ENCODE assay signal across 1 cellular context in the genomic region with DNA sequence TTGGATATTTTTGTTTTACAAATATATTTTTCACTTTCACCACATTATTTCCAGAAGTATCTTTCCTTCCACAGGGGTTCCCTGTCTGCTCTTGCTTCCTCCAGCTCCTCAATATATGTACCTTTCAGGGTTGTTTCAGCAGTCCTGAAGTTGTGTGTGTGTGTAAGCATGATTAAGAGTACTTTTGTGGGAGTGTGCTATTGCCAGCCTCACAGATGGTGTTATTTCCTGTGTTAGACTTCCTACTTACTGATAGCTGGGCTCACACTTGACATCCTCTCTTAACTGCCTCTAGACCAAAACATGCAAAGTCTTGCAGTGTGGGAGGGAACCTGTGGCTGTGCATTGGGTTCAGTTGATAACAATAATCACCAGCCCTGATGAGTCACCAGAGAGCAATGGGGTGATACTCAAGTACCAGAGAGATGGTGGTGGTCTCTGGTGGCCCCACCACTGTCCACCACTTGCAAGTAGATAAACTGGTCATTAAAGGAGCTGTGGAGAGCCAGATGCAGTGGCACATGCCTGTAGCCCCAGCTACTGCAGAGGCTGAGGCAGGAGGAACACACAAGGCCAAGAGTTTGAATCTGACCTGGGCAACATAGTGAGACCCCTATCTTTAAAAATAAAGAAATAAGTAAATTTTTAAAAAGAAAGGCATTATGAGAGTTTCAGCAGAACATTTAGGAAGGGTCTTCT.
A peak's percentile ranks its signal among the peaks of the same experiment; 100 is the strongest.
TF ChIP-seq lines count a peak whose summit lies in the region.

No MANE protein-coding gene starts in this region.

TF ChIP-seq in K562, 482 proteins besides CTCF, POLR2A, EP300 and RAD21 (continued from another document and continues in another):
- TF ChIP-seq, protein P1, sequence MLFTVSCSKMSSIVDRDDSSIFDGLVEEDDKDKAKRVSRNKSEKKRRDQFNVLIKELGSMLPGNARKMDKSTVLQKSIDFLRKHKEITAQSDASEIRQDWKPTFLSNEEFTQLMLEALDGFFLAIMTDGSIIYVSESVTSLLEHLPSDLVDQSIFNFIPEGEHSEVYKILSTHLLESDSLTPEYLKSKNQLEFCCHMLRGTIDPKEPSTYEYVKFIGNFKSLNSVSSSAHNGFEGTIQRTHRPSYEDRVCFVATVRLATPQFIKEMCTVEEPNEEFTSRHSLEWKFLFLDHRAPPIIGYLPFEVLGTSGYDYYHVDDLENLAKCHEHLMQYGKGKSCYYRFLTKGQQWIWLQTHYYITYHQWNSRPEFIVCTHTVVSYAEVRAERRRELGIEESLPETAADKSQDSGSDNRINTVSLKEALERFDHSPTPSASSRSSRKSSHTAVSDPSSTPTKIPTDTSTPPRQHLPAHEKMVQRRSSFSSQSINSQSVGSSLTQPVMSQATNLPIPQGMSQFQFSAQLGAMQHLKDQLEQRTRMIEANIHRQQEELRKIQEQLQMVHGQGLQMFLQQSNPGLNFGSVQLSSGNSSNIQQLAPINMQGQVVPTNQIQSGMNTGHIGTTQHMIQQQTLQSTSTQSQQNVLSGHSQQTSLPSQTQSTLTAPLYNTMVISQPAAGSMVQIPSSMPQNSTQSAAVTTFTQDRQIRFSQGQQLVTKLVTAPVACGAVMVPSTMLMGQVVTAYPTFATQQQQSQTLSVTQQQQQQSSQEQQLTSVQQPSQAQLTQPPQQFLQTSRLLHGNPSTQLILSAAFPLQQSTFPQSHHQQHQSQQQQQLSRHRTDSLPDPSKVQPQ (CRISPR knock-in tag; IDR thresholded peaks at IDR 0.05; ENCODE audit: borderline replicate concordance): no peak
- TF ChIP-seq SMAD1 (IDR thresholded peaks at IDR 0.05; ENCODE audit: low read depth, low read length, partially characterized antibody) (no peak), MYNN (IDR thresholded peaks at IDR 0.05) (peak; percentile 98), MYNN (CRISPR knock-in tag; IDR thresholded peaks at IDR 0.05) (no peak), ZNF699 (CRISPR knock-in tag; IDR thresholded peaks at IDR 0.05; ENCODE audit: insufficient replicate concordance) (no peak), ZNF217 (CRISPR knock-in tag; IDR thresholded peaks at IDR 0.05) (no peak), RBM34 (IDR thresholded peaks at IDR 0.05; ENCODE audit: borderline replicate concordance, insufficient read depth, low read length) (no peak), GTF2E2 (tag; IDR thresholded peaks at IDR 0.05) (no peak), ZNF354B (CRISPR knock-in tag; IDR thresholded peaks at IDR 0.05) (no peak), ZNF324 (CRISPR knock-in tag; IDR thresholded peaks at IDR 0.05) (no peak), ETV1 (tag; conservative IDR thresholded peaks at IDR 0.05; ENCODE audit: low read depth) (peak; percentile 98), ZNF507 (tag; conservative IDR thresholded peaks at IDR 0.05) (no peak), NELFE (IDR thresholded peaks at IDR 0.05; ENCODE audit: insufficient read depth, insufficient read length) (no peak), SRF (CRISPR knock-in tag; IDR thresholded peaks at IDR 0.05) (no peak), SRSF1 (IDR thresholded peaks at IDR 0.05; ENCODE audit: low read depth, low read length) (no peak), BRCA1 (IDR thresholded peaks at IDR 0.05) (no peak), BRCA1 (CRISPR knock-in tag; IDR thresholded peaks at IDR 0.05) (no peak), ZNF184 (CRISPR knock-in tag; IDR thresholded peaks at IDR 0.05) (no peak), ZNF134 (CRISPR knock-in tag; conservative IDR thresholded peaks at IDR 0.05) (peak; percentile 57), ZNF316 (IDR thresholded peaks at IDR 0.05) (no peak), CHD2 (IDR thresholded peaks at IDR 0.05; ENCODE audit: low read depth, low read length) (no peak), PHF8 (IDR thresholded peaks at IDR 0.05; ENCODE audit: borderline replicate concordance, low read length) (no peak), BHLHE40 (IDR thresholded peaks at IDR 0.05; ENCODE audit: low read length) (peak; percentile 51; the same call in 1 of the 2 replicates), LCOR (CRISPR knock-in tag; IDR thresholded peaks at IDR 0.05) (peak; percentile 68; the same call in 1 of the 2 replicates), SAFB (IDR thresholded peaks at IDR 0.05; ENCODE audit: borderline replicate concordance, low read depth, low read length) (no peak), SIN3A (IDR thresholded peaks at IDR 0.05; ENCODE audit: borderline replicate concordance in 2 of 2, control insufficient read depth in 1 of 2, low read depth in 2 of 2, low read length in 2 of 2) (no peak), HNRNPK (IDR thresholded peaks at IDR 0.05; ENCODE audit: low read depth, low read length, poor library complexity, severe bottlenecking) (no peak), HNRNPH1 (optimal IDR thresholded peaks at IDR 0.05; ENCODE audit: low read depth, low read length) (no peak), TRIM28 (IDR thresholded peaks at IDR 0.05) (no peak; the same call in 1 of the 2 replicates)
- TF ChIP-seq, protein P2, sequence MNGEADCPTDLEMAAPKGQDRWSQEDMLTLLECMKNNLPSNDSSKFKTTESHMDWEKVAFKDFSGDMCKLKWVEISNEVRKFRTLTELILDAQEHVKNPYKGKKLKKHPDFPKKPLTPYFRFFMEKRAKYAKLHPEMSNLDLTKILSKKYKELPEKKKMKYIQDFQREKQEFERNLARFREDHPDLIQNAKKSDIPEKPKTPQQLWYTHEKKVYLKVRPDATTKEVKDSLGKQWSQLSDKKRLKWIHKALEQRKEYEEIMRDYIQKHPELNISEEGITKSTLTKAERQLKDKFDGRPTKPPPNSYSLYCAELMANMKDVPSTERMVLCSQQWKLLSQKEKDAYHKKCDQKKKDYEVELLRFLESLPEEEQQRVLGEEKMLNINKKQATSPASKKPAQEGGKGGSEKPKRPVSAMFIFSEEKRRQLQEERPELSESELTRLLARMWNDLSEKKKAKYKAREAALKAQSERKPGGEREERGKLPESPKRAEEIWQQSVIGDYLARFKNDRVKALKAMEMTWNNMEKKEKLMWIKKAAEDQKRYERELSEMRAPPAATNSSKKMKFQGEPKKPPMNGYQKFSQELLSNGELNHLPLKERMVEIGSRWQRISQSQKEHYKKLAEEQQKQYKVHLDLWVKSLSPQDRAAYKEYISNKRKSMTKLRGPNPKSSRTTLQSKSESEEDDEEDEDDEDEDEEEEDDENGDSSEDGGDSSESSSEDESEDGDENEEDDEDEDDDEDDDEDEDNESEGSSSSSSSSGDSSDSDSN (IDR thresholded peaks at IDR 0.05; ENCODE audit: borderline replicate concordance in 1 of 2, low read depth in 2 of 2, low read length in 2 of 2): no peak
- TF ChIP-seq, protein P3, sequence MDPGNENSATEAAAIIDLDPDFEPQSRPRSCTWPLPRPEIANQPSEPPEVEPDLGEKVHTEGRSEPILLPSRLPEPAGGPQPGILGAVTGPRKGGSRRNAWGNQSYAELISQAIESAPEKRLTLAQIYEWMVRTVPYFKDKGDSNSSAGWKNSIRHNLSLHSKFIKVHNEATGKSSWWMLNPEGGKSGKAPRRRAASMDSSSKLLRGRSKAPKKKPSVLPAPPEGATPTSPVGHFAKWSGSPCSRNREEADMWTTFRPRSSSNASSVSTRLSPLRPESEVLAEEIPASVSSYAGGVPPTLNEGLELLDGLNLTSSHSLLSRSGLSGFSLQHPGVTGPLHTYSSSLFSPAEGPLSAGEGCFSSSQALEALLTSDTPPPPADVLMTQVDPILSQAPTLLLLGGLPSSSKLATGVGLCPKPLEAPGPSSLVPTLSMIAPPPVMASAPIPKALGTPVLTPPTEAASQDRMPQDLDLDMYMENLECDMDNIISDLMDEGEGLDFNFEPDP (CRISPR knock-in tag; IDR thresholded peaks at IDR 0.05): no peak
- TF ChIP-seq, protein P4, sequence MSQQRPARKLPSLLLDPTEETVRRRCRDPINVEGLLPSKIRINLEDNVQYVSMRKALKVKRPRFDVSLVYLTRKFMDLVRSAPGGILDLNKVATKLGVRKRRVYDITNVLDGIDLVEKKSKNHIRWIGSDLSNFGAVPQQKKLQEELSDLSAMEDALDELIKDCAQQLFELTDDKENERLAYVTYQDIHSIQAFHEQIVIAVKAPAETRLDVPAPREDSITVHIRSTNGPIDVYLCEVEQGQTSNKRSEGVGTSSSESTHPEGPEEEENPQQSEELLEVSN (IDR thresholded peaks at IDR 0.05; ENCODE audit: borderline replicate concordance in 1 of 2, extremely low read depth in 1 of 2, insufficient read depth in 1 of 2, insufficient read length in 1 of 2, low read depth in 1 of 2, low read length in 1 of 2, poor library complexity in 1 of 2, severe bottlenecking in 1 of 2): no peak
- TF ChIP-seq, protein P5, sequence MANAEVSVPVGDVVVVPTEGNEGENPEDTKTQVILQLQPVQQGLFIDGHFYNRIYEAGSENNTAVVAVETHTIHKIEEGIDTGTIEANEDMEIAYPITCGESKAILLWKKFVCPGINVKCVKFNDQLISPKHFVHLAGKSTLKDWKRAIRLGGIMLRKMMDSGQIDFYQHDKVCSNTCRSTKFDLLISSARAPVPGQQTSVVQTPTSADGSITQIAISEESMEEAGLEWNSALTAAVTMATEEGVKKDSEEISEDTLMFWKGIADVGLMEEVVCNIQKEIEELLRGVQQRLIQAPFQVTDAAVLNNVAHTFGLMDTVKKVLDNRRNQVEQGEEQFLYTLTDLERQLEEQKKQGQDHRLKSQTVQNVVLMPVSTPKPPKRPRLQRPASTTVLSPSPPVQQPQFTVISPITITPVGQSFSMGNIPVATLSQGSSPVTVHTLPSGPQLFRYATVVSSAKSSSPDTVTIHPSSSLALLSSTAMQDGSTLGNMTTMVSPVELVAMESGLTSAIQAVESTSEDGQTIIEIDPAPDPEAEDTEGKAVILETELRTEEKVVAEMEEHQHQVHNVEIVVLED (CRISPR knock-in tag; IDR thresholded peaks at IDR 0.05): no peak
- TF ChIP-seq, protein P6, sequence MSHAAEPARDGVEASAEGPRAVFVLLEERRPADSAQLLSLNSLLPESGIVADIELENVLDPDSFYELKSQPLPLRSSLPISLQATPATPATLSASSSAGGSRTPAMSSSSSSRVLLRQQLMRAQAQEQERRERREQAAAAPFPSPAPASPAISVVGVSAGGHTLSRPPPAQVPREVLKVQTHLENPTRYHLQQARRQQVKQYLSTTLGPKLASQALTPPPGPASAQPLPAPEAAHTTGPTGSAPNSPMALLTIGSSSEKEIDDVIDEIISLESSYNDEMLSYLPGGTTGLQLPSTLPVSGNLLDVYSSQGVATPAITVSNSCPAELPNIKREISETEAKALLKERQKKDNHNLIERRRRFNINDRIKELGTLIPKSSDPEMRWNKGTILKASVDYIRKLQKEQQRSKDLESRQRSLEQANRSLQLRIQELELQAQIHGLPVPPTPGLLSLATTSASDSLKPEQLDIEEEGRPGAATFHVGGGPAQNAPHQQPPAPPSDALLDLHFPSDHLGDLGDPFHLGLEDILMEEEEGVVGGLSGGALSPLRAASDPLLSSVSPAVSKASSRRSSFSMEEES (CRISPR knock-in tag; IDR thresholded peaks at IDR 0.05): no peak
- TF ChIP-seq, protein P7, sequence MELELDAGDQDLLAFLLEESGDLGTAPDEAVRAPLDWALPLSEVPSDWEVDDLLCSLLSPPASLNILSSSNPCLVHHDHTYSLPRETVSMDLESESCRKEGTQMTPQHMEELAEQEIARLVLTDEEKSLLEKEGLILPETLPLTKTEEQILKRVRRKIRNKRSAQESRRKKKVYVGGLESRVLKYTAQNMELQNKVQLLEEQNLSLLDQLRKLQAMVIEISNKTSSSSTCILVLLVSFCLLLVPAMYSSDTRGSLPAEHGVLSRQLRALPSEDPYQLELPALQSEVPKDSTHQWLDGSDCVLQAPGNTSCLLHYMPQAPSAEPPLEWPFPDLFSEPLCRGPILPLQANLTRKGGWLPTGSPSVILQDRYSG (tag; conservative IDR thresholded peaks at IDR 0.05; ENCODE audit: low read depth): 0 out of 2 replicates have a peak, but pooled peaks have one; percentile 15
- TF ChIP-seq, protein P8, sequence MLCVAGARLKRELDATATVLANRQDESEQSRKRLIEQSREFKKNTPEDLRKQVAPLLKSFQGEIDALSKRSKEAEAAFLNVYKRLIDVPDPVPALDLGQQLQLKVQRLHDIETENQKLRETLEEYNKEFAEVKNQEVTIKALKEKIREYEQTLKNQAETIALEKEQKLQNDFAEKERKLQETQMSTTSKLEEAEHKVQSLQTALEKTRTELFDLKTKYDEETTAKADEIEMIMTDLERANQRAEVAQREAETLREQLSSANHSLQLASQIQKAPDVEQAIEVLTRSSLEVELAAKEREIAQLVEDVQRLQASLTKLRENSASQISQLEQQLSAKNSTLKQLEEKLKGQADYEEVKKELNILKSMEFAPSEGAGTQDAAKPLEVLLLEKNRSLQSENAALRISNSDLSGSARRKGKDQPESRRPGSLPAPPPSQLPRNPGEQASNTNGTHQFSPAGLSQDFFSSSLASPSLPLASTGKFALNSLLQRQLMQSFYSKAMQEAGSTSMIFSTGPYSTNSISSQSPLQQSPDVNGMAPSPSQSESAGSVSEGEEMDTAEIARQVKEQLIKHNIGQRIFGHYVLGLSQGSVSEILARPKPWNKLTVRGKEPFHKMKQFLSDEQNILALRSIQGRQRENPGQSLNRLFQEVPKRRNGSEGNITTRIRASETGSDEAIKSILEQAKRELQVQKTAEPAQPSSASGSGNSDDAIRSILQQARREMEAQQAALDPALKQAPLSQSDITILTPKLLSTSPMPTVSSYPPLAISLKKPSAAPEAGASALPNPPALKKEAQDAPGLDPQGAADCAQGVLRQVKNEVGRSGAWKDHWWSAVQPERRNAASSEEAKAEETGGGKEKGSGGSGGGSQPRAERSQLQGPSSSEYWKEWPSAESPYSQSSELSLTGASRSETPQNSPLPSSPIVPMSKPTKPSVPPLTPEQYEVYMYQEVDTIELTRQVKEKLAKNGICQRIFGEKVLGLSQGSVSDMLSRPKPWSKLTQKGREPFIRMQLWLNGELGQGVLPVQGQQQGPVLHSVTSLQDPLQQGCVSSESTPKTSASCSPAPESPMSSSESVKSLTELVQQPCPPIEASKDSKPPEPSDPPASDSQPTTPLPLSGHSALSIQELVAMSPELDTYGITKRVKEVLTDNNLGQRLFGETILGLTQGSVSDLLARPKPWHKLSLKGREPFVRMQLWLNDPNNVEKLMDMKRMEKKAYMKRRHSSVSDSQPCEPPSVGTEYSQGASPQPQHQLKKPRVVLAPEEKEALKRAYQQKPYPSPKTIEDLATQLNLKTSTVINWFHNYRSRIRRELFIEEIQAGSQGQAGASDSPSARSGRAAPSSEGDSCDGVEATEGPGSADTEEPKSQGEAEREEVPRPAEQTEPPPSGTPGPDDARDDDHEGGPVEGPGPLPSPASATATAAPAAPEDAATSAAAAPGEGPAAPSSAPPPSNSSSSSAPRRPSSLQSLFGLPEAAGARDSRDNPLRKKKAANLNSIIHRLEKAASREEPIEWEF (CRISPR knock-in tag; IDR thresholded peaks at IDR 0.05): no peak
- TF ChIP-seq, protein P9, sequence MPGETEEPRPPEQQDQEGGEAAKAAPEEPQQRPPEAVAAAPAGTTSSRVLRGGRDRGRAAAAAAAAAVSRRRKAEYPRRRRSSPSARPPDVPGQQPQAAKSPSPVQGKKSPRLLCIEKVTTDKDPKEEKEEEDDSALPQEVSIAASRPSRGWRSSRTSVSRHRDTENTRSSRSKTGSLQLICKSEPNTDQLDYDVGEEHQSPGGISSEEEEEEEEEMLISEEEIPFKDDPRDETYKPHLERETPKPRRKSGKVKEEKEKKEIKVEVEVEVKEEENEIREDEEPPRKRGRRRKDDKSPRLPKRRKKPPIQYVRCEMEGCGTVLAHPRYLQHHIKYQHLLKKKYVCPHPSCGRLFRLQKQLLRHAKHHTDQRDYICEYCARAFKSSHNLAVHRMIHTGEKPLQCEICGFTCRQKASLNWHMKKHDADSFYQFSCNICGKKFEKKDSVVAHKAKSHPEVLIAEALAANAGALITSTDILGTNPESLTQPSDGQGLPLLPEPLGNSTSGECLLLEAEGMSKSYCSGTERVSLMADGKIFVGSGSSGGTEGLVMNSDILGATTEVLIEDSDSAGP (CRISPR knock-in tag; IDR thresholded peaks at IDR 0.05): no peak
